Comparison of ENCODE assay signal across 11 cellular contexts in the genomic region with DNA sequence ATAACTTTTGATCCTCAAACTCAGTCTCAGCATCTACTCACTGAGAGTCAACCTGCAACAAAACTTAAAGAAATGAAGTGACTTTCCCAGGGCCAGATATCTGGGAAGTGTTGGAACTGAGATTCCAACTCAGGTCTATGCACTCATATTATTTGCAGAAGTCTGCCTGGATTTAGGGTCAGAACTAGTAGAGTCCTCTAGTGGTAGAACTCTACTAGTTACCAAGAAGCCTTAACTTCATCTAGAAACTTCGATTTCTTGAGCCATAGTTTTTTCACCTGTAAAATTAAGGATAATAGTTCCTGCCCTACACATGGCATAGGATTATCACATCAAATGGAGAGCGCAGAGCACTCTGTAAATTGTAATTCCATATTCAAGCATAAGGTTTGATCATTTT. TPM values are rescaled to one million over a fixed set of nuclear protein-coding genes. Genes with fewer than 3 reads are reported as not detected.
DNase-seq lines count a peak whose midpoint lies in the region; ATAC-seq and TF ChIP-seq lines count a peak whose summit lies in the region.
"Had no signal": no experiment of that assay in that cellular context is flagged by ENCODE, and none has a peak within 500 bp of the region (broad histone marks: within the 10 kb centered on the region; RNA-seq: fewer than 3 reads in every experiment).

No MANE protein-coding gene starts in this region.

- intact Hi-C loops in dorsolateral prefrontal cortex (cut with DNase I): no loop called here

- ATAC-seq in RWPE2 (ENCODE audit: low read depth): peak; percentile 60; the same call in 1 of the 3 replicates

- peaks cover 4% of the 10 kb centered on the region for H3K4me1 ChIP-seq in RWPE2 (ENCODE audit: insufficient read depth, poor library complexity, severe bottlenecking)
- H3K4me1 ChIP-seq: SJSA1 had no signal

- DNase-seq in RWPE2 (ENCODE audit: low spot score) (no peak), foreskin fibroblast (peak in 1 of 2 donors; percentile 16), dorsolateral prefrontal cortex (no peak), A172 (ENCODE audit: low spot score) (no peak), DMS79 (lab: John Stamatoyannopoulos, UW) (no peak)
- no peak for DNase-seq in stimulated activated CD4-positive, alpha-beta T cell treated with anti-CD3 and anti-CD28 coated beads, Interleukin-15, amount 100 ng/mL, for 24 hours
- DNase-seq: activated effector memory CD4-positive, alpha-beta T cell treated with Interleukin-2 at 50 U/mL for 16 hours; occipital lobe had no signal

- no peaks in the 10 kb centered on the region for H3K9me3 ChIP-seq in RWPE2 (ENCODE audit: severe bottlenecking)
- H3K9me3 ChIP-seq: SJSA1 had no signal

- no peaks in the 10 kb centered on the region for H3K36me3 ChIP-seq in RWPE2 (ENCODE audit: low read depth)
- H3K36me3 ChIP-seq: SJSA1 had no signal

- no peak overlapping the region for H3K4me3 ChIP-seq in RWPE2 (ENCODE audit: severe bottlenecking)
- no peak overlapping the region for H3K4me3 ChIP-seq in foreskin fibroblast (ENCODE audit: low read depth in 1 of 2, low read length in 2 of 2)
- no peak overlapping the region for H3K4me3 ChIP-seq in dorsolateral prefrontal cortex
- H3K4me3 ChIP-seq: SJSA1 had no signal

- no peak overlapping the region for H3K27ac ChIP-seq in 22Rv1
- no peak overlapping the region for H3K27ac ChIP-seq in RWPE2 (ENCODE audit: poor library complexity, severe bottlenecking)
- H3K27ac ChIP-seq in dorsolateral prefrontal cortex: no peak overlapping the region

- H3K27me3 ChIP-seq in RWPE2 (ENCODE audit: insufficient read depth, poor library complexity, severe bottlenecking) (peaks cover 5% of the 10 kb centered on the region), dorsolateral prefrontal cortex (peaks cover 0 to 57% (median 7%) of the 10 kb centered on the region in 45 donors)

- TF ChIP-seq CTCF in 22Rv1 (IDR thresholded peaks at IDR 0.05) (peak; percentile 28; the same call in 1 of the 2 replicates), GM12873 (IDR thresholded peaks at IDR 0.05; ENCODE audit: insufficient read depth, low read depth, low read length, missing control alignments) (peak; percentile 29), RWPE2 (IDR thresholded peaks at IDR 0.05; ENCODE audit: poor library complexity, severe bottlenecking) (peak; percentile 65), foreskin fibroblast (IDR thresholded peaks at IDR 0.05; ENCODE audit: low read depth, low read length) (peak; percentile 26), dorsolateral prefrontal cortex (IDR thresholded peaks at IDR 0.05 in 54 of 56, conservative IDR thresholded peaks at IDR 0.05 in 2 of 56; ENCODE audit: low read depth in 1 of 56, partially characterized antibody in 56 of 56) (peak in 7 of 56 donors; percentile 6 to 39 (median 11))

RNA-seq across cellular contexts. Expression of a gene that starts 23.4 kb away (rescaled TPM):
- total RNA-seq in dorsolateral prefrontal cortex: not detected
- total RNA-seq in A172 (2014; rRNA removed; shearing (Covaris generic)): not detected in 2 replicates
- total RNA-seq: occipital lobe, SJSA1 had no signal

RNA-seq across cellular contexts. Expression of a gene that starts 28.2 kb away (rescaled TPM):
- total RNA-seq in dorsolateral prefrontal cortex: not detected
- not detected in 2 replicates for total RNA-seq in A172 (2014; rRNA removed; shearing (Covaris generic))
- total RNA-seq: occipital lobe, SJSA1 had no signal

RNA-seq across cellular contexts. Expression of a gene that starts 45.1 kb away (rescaled TPM):
- not detected for total RNA-seq in dorsolateral prefrontal cortex
- total RNA-seq in A172 (2014; rRNA removed; shearing (Covaris generic)): not detected in 2 replicates
- total RNA-seq: occipital lobe, SJSA1 had no signal

RNA-seq across cellular contexts. Expression of a gene that starts 55.4 kb away (rescaled TPM):
- total RNA-seq in dorsolateral prefrontal cortex: not detected
- total RNA-seq in A172 (2014; rRNA removed; shearing (Covaris generic)): not detected in 2 replicates
- total RNA-seq: occipital lobe, SJSA1 had no signal
